ENCODE assay signal across 8 cellular contexts in genomic region chr10:112137381-112137987, GRCh38.
DNase-seq lines count a peak whose midpoint lies in the region; ATAC-seq lines count a peak whose summit lies in the region.

No MANE protein-coding gene starts in this region.

- peak overlapping the region; percentile 13 for H3K27ac Mint-ChIP-seq in memory B cell

- H3K4me1 Mint-ChIP-seq in memory B cell, result peaks cover 3% of the 10 kb centered on the region

- peaks cover 3% of the 10 kb centered on the region for H3K27me3 Mint-ChIP-seq in memory B cell

- ATAC-seq in HG02885 (IDR thresholded peaks at IDR 0.05; ENCODE audit: poor library complexity, unreplicated experiment) (peak; percentile 58), memory B cell (ENCODE audit: low read depth) (peak; percentile 42)

- H3K9me3 Mint-ChIP-seq in memory B cell, result no peaks in the 10 kb centered on the region

- no peak overlapping the region for H3K4me3 Mint-ChIP-seq in memory B cell

- DNase-seq in NCI-H1105 (lab: John Stamatoyannopoulos, UW) (peak; percentile 10), NCI-H1105 treated with DMSO at 0.1 percent for 48 hours (lab: John Stamatoyannopoulos, UW) (no peak), NCI-H345 (lab: John Stamatoyannopoulos, UW) (peak; percentile 36), ecto neural progenitor cell (ENCODE audit: low spot score) (peak; percentile 93), memory B cell (ENCODE audit: low spot score in 2 of 2) (peak; percentile 58 to 70)
- DNase-seq in activated CD4-positive, alpha-beta T cell treated with anti-CD3 and anti-CD28 coated beads, Interleukin-2, amount 50 U/mL, for 24 hours (ENCODE audit: low read depth in 1 of 2, low spot score in 1 of 2), result peak; percentile 42 to 47
- peak; percentile 41 for DNase-seq in stimulated activated CD8-positive, alpha-beta memory T cell treated with anti-CD3 and anti-CD28 coated beads, Interleukin-15, amount 100 ng/mL, for 24 hours (ENCODE audit: low read depth)

- peaks cover 1% of the 10 kb centered on the region for H3K36me3 Mint-ChIP-seq in memory B cell
